In the genomic region with DNA sequence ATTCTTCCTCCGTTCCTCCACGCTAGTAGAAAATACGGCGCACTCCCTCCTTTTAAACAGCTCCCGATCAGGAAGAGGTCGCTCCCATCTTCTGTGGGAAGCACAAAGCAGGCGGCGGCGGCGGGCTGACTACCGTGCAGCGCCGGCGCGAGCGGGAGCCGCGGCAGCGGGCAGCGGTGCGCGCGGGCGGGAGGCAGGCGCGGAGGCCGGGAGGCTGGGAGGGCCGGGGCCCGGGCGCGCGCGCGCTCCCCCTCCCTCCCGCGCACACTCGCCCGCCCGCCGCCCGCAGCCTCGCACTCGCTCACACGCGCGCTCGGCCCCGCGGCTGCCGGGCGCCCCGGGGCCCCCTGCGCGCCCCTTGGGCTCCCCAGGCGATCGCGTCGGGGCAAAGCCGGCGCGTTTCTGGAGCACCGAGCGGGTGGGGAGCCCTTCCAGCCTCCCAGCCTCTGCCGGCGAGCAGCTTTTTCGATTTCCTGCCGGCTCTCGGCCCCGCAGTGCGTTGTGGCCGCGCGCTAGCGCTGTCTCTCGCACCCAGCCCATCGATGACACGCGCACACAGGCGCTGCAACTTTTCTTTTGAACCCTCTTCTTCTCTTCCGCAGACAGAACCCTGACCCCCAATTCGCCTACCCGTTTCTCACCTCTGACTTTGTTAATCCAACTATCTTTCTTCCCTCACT, we compare ENCODE assay signal across 8 cellular contexts. TPM values are rescaled to one million over a fixed set of nuclear protein-coding genes. Genes with fewer than 3 reads are reported as not detected.
A peak's percentile ranks its signal among the peaks of the same experiment; 100 is the strongest.
DNase-seq lines count a peak whose midpoint lies in the region; ATAC-seq and TF ChIP-seq lines count a peak whose summit lies in the region.

Gene SLC8A1, minus strand, starts transcription at position 165 of the 680 bp plus-strand sequence.

- ATAC-seq in DND-41 (ENCODE audit: insufficient read depth, low read depth) (peak; percentile 47), HG02642 (IDR thresholded peaks at IDR 0.05; ENCODE audit: poor library complexity, unreplicated experiment) (peak; percentile 51), SK-N-SH treated with all-trans-retinoic acid at 6 μM for 48 hours (peak; percentile 35), esophagus mucosa (peak; percentile 42)

- H3K4me1 ChIP-seq in DND-41 (ENCODE audit: insufficient read depth, low read length) (peaks cover 38% of the 10 kb centered on the region), muscle layer of duodenum (ENCODE audit: control insufficient read depth in 1 of 2, insufficient read depth in 2 of 2, low read length in 2 of 2) (peaks cover 4 to 8% of the 10 kb centered on the region in 2 donors), uterus (no peaks in the 10 kb centered on the region)

- peak; percentile 70 for DNase-seq in DND-41
- peak; percentile 40 to 49 for DNase-seq in uterus
- DNase-seq in NAMALWA (ENCODE audit: low spot score): no peak
- no peak for DNase-seq in SW480 (ENCODE audit: low spot score)

- TF ChIP-seq CTCF in DND-41 (IDR thresholded peaks at IDR 0.05; ENCODE audit: borderline replicate concordance, extremely low read depth, low read length, poor library complexity, severe bottlenecking) (no peak), uterus (IDR thresholded peaks at IDR 0.05) (no peak)

- no peaks in the 10 kb centered on the region for H3K9me3 ChIP-seq in DND-41 (ENCODE audit: insufficient read depth, low read length, severe bottlenecking)
- no peaks in the 10 kb centered on the region for H3K9me3 ChIP-seq in muscle layer of duodenum (ENCODE audit: control insufficient read depth in 1 of 2, low read length in 2 of 2)
- H3K9me3 ChIP-seq in uterus: no peaks in the 10 kb centered on the region

- H3K9ac ChIP-seq in DND-41 (ENCODE audit: low read depth, low read length): peak within 1 kb of the TSS; percentile 65

- H2AFZ ChIP-seq in DND-41 (ENCODE audit: low read depth, low read length): peak within 1 kb of the TSS; percentile 83

- H3K27me3 ChIP-seq in DND-41 (ENCODE audit: insufficient read depth, low read length, poor library complexity) (no peaks in the 10 kb centered on the region), muscle layer of duodenum (ENCODE audit: low read depth, low read length) (no peaks in the 10 kb centered on the region), uterus (no peaks in the 10 kb centered on the region)

- H3K4me3 ChIP-seq in DND-41 (ENCODE audit: low read depth in 1 of 2, low read length in 2 of 2) (peak within 1 kb of the TSS; percentile 43 to 77), muscle layer of duodenum (ENCODE audit: low read depth in 1 of 2, low read length in 2 of 2) (peak within 1 kb of the TSS; percentile 77 to 83), uterus (peak within 1 kb of the TSS; percentile 58 to 68)

- H3K27ac ChIP-seq in DND-41 (ENCODE audit: low read length): peak within 1 kb of the TSS; percentile 85
- H3K27ac ChIP-seq in muscle layer of duodenum (ENCODE audit: low read length): peak within 1 kb of the TSS; percentile 85
- H3K27ac ChIP-seq in uterus: peak within 1 kb of the TSS; percentile 92 to 99

- peak in 1 of 2 donors; percentile 24 for TF ChIP-seq POLR2A in uterus (IDR thresholded peaks at IDR 0.05)

- intact Hi-C loops in uterus (cut with DNase I; ENCODE audit: low total_unique reads): no loop called here

- H4K20me1 ChIP-seq in DND-41 (ENCODE audit: insufficient read depth, low read length): no peaks in the 10 kb centered on the region

- H3K36me3 ChIP-seq in DND-41 (ENCODE audit: insufficient read depth, low read length) (no peaks in the 10 kb centered on the region), muscle layer of duodenum (ENCODE audit: control insufficient read depth in 1 of 2, insufficient read depth in 2 of 2, low read length in 2 of 2) (no peaks in the 10 kb centered on the region), uterus (no peaks in the 10 kb centered on the region)

- H3K79me2 ChIP-seq in DND-41 (ENCODE audit: insufficient read depth, low read length): peaks cover 50% of the 10 kb centered on the region

- peak within 1 kb of the TSS; percentile 79 for H3K4me2 ChIP-seq in DND-41 (ENCODE audit: insufficient read depth, low read length)

TF ChIP-seq in SK-N-SH treated with all-trans-retinoic acid at 6 μM for 48 hours, 23 proteins besides CTCF, POLR2A, EP300 and RAD21:
- TF ChIP-seq ZFP3 (CRISPR knock-in tag; IDR thresholded peaks at IDR 0.05) (no peak), CREB5 (CRISPR knock-in tag; IDR thresholded peaks at IDR 0.05; ENCODE audit: low read depth) (no peak), ESRRG (CRISPR knock-in tag; IDR thresholded peaks at IDR 0.05) (no peak), GLIS3 (CRISPR knock-in tag; IDR thresholded peaks at IDR 0.05) (no peak), RARB (CRISPR knock-in tag; IDR thresholded peaks at IDR 0.05) (no peak), CSRNP3 (CRISPR knock-in tag; IDR thresholded peaks at IDR 0.05) (no peak), ZC3H10 (CRISPR knock-in tag; IDR thresholded peaks at IDR 0.05) (no peak), OSR1 (CRISPR knock-in tag; IDR thresholded peaks at IDR 0.05) (no peak), TOX (CRISPR knock-in tag; IDR thresholded peaks at IDR 0.05; ENCODE audit: borderline replicate concordance) (no peak), ARNTL (CRISPR knock-in tag; IDR thresholded peaks at IDR 0.05; ENCODE audit: borderline replicate concordance, low read depth) (no peak), ZNF8 (CRISPR knock-in tag; IDR thresholded peaks at IDR 0.05) (no peak), PPARA (CRISPR knock-in tag; IDR thresholded peaks at IDR 0.05; ENCODE audit: borderline replicate concordance) (no peak), SNAI2 (CRISPR knock-in tag; IDR thresholded peaks at IDR 0.05) (no peak), TCF4 (CRISPR knock-in tag; IDR thresholded peaks at IDR 0.05; ENCODE audit: borderline replicate concordance) (no peak), ZFP30 (CRISPR knock-in tag; IDR thresholded peaks at IDR 0.05) (no peak), ZNF70 (CRISPR knock-in tag; IDR thresholded peaks at IDR 0.05) (no peak), ZNF565 (CRISPR knock-in tag; conservative IDR thresholded peaks at IDR 0.05; ENCODE audit: low read depth) (no peak)
- TF ChIP-seq, protein P1, sequence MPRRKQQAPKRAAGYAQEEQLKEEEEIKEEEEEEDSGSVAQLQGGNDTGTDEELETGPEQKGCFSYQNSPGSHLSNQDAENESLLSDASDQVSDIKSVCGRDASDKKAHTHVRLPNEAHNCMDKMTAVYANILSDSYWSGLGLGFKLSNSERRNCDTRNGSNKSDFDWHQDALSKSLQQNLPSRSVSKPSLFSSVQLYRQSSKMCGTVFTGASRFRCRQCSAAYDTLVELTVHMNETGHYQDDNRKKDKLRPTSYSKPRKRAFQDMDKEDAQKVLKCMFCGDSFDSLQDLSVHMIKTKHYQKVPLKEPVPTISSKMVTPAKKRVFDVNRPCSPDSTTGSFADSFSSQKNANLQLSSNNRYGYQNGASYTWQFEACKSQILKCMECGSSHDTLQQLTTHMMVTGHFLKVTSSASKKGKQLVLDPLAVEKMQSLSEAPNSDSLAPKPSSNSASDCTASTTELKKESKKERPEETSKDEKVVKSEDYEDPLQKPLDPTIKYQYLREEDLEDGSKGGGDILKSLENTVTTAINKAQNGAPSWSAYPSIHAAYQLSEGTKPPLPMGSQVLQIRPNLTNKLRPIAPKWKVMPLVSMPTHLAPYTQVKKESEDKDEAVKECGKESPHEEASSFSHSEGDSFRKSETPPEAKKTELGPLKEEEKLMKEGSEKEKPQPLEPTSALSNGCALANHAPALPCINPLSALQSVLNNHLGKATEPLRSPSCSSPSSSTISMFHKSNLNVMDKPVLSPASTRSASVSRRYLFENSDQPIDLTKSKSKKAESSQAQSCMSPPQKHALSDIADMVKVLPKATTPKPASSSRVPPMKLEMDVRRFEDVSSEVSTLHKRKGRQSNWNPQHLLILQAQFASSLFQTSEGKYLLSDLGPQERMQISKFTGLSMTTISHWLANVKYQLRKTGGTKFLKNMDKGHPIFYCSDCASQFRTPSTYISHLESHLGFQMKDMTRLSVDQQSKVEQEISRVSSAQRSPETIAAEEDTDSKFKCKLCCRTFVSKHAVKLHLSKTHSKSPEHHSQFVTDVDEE (CRISPR knock-in tag; IDR thresholded peaks at IDR 0.05): no peak

RNA-seq across cellular contexts. Expression of gene SLC8A1, which starts in this region (rescaled TPM):
- total RNA-seq in esophagus mucosa: 1.3 TPM
- total RNA-seq in uterus: 100 to 1,000 TPM in 3 of 4 donors, 10 to 100 TPM in 1; 61.2 to 257 (median 140) TPM

Comparison
In these comparisons a context has a peak if more than half of its experiments do, and no peak if none do; other contexts are left out.
1. RNA of gene SLC8A1 (total RNA-seq): 61.2 to 257 TPM in uterus; 1.3 TPM in esophagus mucosa (single experiment); every median in the first group is over 10 times any median in the second.
2. DNase-seq: peak in DND-41 (single experiment) and uterus (2 of 2); none in NAMALWA (single experiment) and SW480 (single experiment).
3. Peak in every context shown above with its lines, with median percentiles within 50 percentile points of each other: ATAC-seq, H3K27ac ChIP-seq and H3K4me3 ChIP-seq.